ENCODE assay signal across 20 cellular contexts in the genomic region with DNA sequence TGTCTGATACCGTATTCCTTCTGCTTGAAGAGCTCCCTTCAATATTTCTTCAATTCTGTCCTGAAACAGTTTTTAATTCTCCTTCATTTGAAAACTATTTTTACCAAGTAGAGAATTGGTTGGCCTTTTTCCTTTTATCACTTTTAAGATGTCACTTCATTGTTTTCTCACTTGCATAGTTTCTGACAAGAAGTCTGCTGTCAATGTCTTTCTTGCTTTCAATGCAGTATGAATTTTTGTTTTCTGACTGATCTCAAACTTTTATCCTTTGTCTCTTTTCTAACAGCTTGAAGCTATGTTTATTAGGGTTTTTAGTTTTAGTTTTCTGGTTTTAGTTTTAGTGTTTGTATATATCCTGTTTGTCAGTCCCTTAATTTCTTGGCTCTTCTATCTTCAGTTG.
DNase-seq lines count a peak whose midpoint lies in the region; FAIRE-seq and TF ChIP-seq lines count a peak whose summit lies in the region.
"Had no signal": no experiment of that assay in that cellular context is flagged by ENCODE, and none has a peak within 500 bp of the region (broad histone marks: within the 10 kb centered on the region; RNA-seq: fewer than 3 reads in every experiment).

No MANE protein-coding gene starts in this region.

- H3K36me3 Mint-ChIP-seq in astrocyte (ENCODE audit: low read depth, unreplicated experiment): peaks cover 11% of the 10 kb centered on the region

- no peak for TF ChIP-seq CTCF in astrocyte (IDR thresholded peaks at IDR 0.05; ENCODE audit: insufficient read depth, low read depth, low read length)

- H3K36me3 ChIP-seq in astrocyte (ENCODE audit: insufficient read depth, low read length): no peaks in the 10 kb centered on the region
- H3K36me3 ChIP-seq: Peyer's patch had no signal

- no peaks in the 10 kb centered on the region for H3K27me3 Mint-ChIP-seq in astrocyte (ENCODE audit: low read depth, unreplicated experiment)
- H3K27me3 Mint-ChIP-seq: activated CD8-positive, alpha-beta memory T cell treated with anti-CD3 and anti-CD28 coated beads, Interleukin-2, amount 10 ng/mL, durations not matched to agents 7 days and 5 days; T-helper 17 cell had no signal

- peaks cover 10% of the 10 kb centered on the region for H3K9me3 Mint-ChIP-seq in astrocyte (ENCODE audit: unreplicated experiment)

- no peaks in the 10 kb centered on the region for H3K27me3 ChIP-seq in astrocyte (ENCODE audit: insufficient read depth, low read length)
- H3K27me3 ChIP-seq: Peyer's patch had no signal

- no peak overlapping the region for H3K27ac ChIP-seq in astrocyte (ENCODE audit: low read depth, low read length)
- H3K27ac ChIP-seq: Peyer's patch had no signal

- no peak overlapping the region for H3K4me3 ChIP-seq in astrocyte (ENCODE audit: insufficient read depth, low read depth, low read length)
- H3K4me3 ChIP-seq: Peyer's patch had no signal

- H3K79me2 ChIP-seq in astrocyte (ENCODE audit: insufficient read depth, low read length): peaks cover 51% of the 10 kb centered on the region

- FAIRE-seq in astrocyte (lab: Jason Lieb, UNC): no peak
- FAIRE-seq: A204.1, GM18507, HTR-8/SVneo had no signal

- H3K9ac ChIP-seq in astrocyte (ENCODE audit: low read length): no peak overlapping the region

- peaks cover 18% of the 10 kb centered on the region for H4K20me1 ChIP-seq in astrocyte (ENCODE audit: insufficient read depth, low read length)

- no peak overlapping the region for H3K4me3 Mint-ChIP-seq in astrocyte (ENCODE audit: unreplicated experiment)
- H3K4me3 Mint-ChIP-seq: activated CD8-positive, alpha-beta memory T cell treated with anti-CD3 and anti-CD28 coated beads, Interleukin-2, amount 10 ng/mL, durations not matched to agents 7 days and 5 days; CD4-positive, CD25-positive, alpha-beta regulatory T cell; endodermal cell; neural crest cell; T-helper 17 cell had no signal

- no peaks in the 10 kb centered on the region for H3K4me1 ChIP-seq in astrocyte (ENCODE audit: insufficient read depth, low read length)
- H3K4me1 ChIP-seq: Peyer's patch had no signal

- DNase-seq in DMS53 (lab: John Stamatoyannopoulos, UW) (peak; percentile 25), DMS53 treated with DMSO at 0.1 percent for 48 hours (lab: John Stamatoyannopoulos, UW; ENCODE audit: unreplicated experiment) (no peak), MV-4-11 (lab: John Stamatoyannopoulos, UW) (peak; percentile 53), astrocyte (ENCODE audit: low read depth) (peak; percentile 34), left kidney (ENCODE audit: low read depth, low spot score) (peak; percentile 39), NCI-H187 (lab: John Stamatoyannopoulos, UW) (no peak), dedifferentiated amniotic fluid mesenchymal stem cell (ENCODE audit: extremely low spot score) (no peak)
- no peak for DNase-seq in activated T-cell treated with anti-CD3 and anti-CD28 coated beads, Interleukin-2, amount 50 U/mL, for 1 hour
- DNase-seq: activated CD8-positive, alpha-beta memory T cell treated with anti-CD3 and anti-CD28 coated beads, Interleukin-2, amount 10 ng/mL, durations not matched to agents 7 days and 5 days; activated naive CD4-positive, alpha-beta T cell treated with Interleukin-2 at 50 U/mL for 16 hours; caudate nucleus; CD4-positive, CD25-positive, alpha-beta regulatory T cell; endodermal cell; NCI-H510A; Peyer's patch; T-helper 17 cell had no signal

- H2AFZ ChIP-seq in astrocyte (ENCODE audit: low read depth, low read length): no peak overlapping the region

- no peaks in the 10 kb centered on the region for H3K9me3 ChIP-seq in astrocyte (ENCODE audit: insufficient read depth, low read depth, low read length)

- no peak overlapping the region for H3K4me2 ChIP-seq in astrocyte (ENCODE audit: low read length)

- H3K27ac Mint-ChIP-seq in astrocyte (ENCODE audit: unreplicated experiment): no peak overlapping the region
- H3K27ac Mint-ChIP-seq: activated CD8-positive, alpha-beta memory T cell treated with anti-CD3 and anti-CD28 coated beads, Interleukin-2, amount 10 ng/mL, durations not matched to agents 7 days and 5 days; CD4-positive, CD25-positive, alpha-beta regulatory T cell; endodermal cell; T-helper 17 cell had no signal

- no peaks in the 10 kb centered on the region for H3K4me1 Mint-ChIP-seq in astrocyte (ENCODE audit: low read depth, unreplicated experiment)
- H3K4me1 Mint-ChIP-seq: activated CD8-positive, alpha-beta memory T cell treated with anti-CD3 and anti-CD28 coated beads, Interleukin-2, amount 10 ng/mL, durations not matched to agents 7 days and 5 days; endodermal cell; neural crest cell had no signal

Comparison
In these comparisons a context has a peak if more than half of its experiments do, and no peak if none do; other contexts are left out.
1. DNase-seq: peak in DMS53 (single experiment), MV-4-11 (single experiment), astrocyte (single experiment) and left kidney (single experiment); none in DMS53 treated with DMSO at 0.1 percent for 48 hours (single experiment), activated T-cell treated with anti-CD3 and anti-CD28 coated beads, Interleukin-2, amount 50 U/mL, for 1 hour (single experiment), NCI-H187 (0 of 2) and dedifferentiated amniotic fluid mesenchymal stem cell (single experiment).